8 cellular contexts compared by ENCODE assay signal in the genomic region with DNA sequence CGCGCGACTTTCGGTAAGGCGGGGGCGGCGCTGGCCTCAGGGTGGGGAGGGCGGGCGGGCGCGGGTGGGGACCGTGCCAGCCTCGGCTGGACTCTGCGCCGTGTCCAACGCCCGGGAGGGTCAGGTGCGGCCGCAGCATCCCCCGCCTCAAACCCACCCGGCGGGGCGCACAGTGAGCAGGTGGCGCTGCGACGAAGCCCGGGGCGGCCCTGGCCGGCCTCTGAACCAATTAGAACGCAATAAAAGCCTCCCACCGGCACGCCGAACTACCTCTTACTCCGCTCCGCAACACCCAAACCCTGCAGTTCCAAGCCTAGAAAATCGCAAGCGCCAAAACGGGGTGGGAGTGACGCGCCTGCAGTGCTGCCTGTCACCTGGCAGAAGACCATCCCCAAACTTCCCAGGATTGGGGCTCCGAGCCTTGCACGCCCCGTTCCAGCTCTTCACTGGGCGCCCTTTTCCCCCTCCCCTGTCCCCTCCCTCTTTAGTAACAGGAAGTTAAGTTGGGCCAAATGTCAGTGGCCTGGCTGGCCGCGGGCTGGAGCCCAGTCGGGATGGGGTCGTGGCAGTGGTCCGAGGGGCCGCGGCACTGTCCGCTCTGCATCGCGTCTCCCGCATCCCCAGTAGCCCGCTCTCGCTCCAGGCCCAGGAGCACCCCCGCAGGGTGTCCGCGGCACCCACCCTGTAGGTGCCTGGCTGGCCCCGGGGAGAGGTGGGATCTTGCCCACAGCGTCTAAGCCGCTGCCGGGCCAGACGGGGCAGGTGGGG. TPM values are rescaled to one million over a fixed set of nuclear protein-coding genes. Genes with fewer than 3 reads are reported as not detected.
DNase-seq lines count a peak whose midpoint lies in the region; ATAC-seq, FAIRE-seq and TF ChIP-seq lines count a peak whose summit lies in the region.

No MANE protein-coding gene starts in this region.

- H3K4me2 ChIP-seq in MM.1S (ENCODE audit: low read depth, low read length) = peak overlapping the region; percentile 73

- intact Hi-C loops in activated T-helper 2 cell treated with anti-CD3 and anti-CD28 coated beads, Interferon-gamma antibody, Interleukin-2, Interleukin-4, amounts not matched to agents 10 μg/mL and 5 μg/mL and 100 μg/mL, durations not matched to agents 14 hours and 24 hours and 36 hours (cut with micrococcal nuclease) = loop anchor here (1.0 to 5.0 kb wide), 6 partner anchors 39 to 125 kb away; no protein-coding TSS in a partner anchor
- intact Hi-C loops in ovary (cut with DNase I) = loop anchor here in 2 of 4 donors (10.0 kb wide), 2 partner anchors 114 to 124 kb away; no protein-coding TSS in a partner anchor

- H3K27ac Mint-ChIP-seq in activated T-helper 2 cell treated with anti-CD3 and anti-CD28 coated beads, Interferon-gamma antibody, Interleukin-2, Interleukin-4, amounts not matched to agents 10 μg/mL and 5 μg/mL and 100 μg/mL, durations not matched to agents 14 hours and 24 hours and 36 hours = peak overlapping the region; percentile 66

- peaks cover 58% of the 10 kb centered on the region for H3K4me1 Mint-ChIP-seq in activated T-helper 2 cell treated with anti-CD3 and anti-CD28 coated beads, Interferon-gamma antibody, Interleukin-2, Interleukin-4, amounts not matched to agents 10 μg/mL and 5 μg/mL and 100 μg/mL, durations not matched to agents 14 hours and 24 hours and 36 hours (ENCODE audit: low read depth)

- H3K9me2 ChIP-seq in MM.1S (replicated peaks; ENCODE audit: insufficient read depth, low read length) = no peaks in the 10 kb centered on the region

- H3K27ac ChIP-seq in MM.1S (ENCODE audit: low read length) = no peak overlapping the region
- peak overlapping the region; percentile 87 to 97 (median 91) for H3K27ac ChIP-seq in gastroesophageal sphincter
- H3K27ac ChIP-seq in ovary = peak overlapping the region; percentile 53 to 66

- no peaks in the 10 kb centered on the region for H3K9me3 Mint-ChIP-seq in activated T-helper 2 cell treated with anti-CD3 and anti-CD28 coated beads, Interferon-gamma antibody, Interleukin-2, Interleukin-4, amounts not matched to agents 10 μg/mL and 5 μg/mL and 100 μg/mL, durations not matched to agents 14 hours and 24 hours and 36 hours

- 0% methylated on average over 3 of the region's 65 CpGs; no CpG with 5 or more reads in 1 of the 2 donors for WGBS in gastroesophageal sphincter (ENCODE audit: low coverage in 1 of 2), 2 donors
- 16 to 18% (median 17%) methylated on average over 29 to 65 of the region's 65 CpGs for WGBS in ovary, 3 donors

- H3K9ac ChIP-seq in MM.1S (ENCODE audit: low read length) = peak overlapping the region; percentile 22; the same call in 1 of the 2 replicates

- H2AFZ ChIP-seq in MM.1S (ENCODE audit: low read length) = peak overlapping the region; percentile 42; the same call in 1 of the 2 replicates

- TF ChIP-seq POLR2A in H54 (IDR thresholded peaks at IDR 0.05; ENCODE audit: low read depth, low read length) = peak; percentile 14; the same call in 1 of the 2 replicates
- TF ChIP-seq POLR2A in gastroesophageal sphincter (IDR thresholded peaks at IDR 0.05) = peak; percentile 10 to 25
- no peak for TF ChIP-seq POLR2A in ovary (IDR thresholded peaks at IDR 0.05)

- no peak for FAIRE-seq in H54 (lab: Jason Lieb, UNC)
- FAIRE-seq in D721Med (lab: Jason Lieb, UNC) = no peak

- H3K4me1 ChIP-seq in MM.1S (ENCODE audit: low read length) (peaks cover 5% of the 10 kb centered on the region; the same call in 1 of the 2 replicates), gastroesophageal sphincter (peaks cover 0 to 51% (median 0%) of the 10 kb centered on the region in 3 donors), ovary (ENCODE audit: insufficient read depth) (peaks cover 4% of the 10 kb centered on the region)

- H3K4me3 ChIP-seq in MM.1S (ENCODE audit: low read length) (peak overlapping the region; percentile 56), gastroesophageal sphincter (peak overlapping the region; percentile 63 to 67), ovary (peak overlapping the region; percentile 72)

- peak; percentile 12 for ATAC-seq in gastroesophageal sphincter

- H3F3A ChIP-seq in MM.1S (ENCODE audit: insufficient read depth, low read length) = no peaks in the 10 kb centered on the region; the same call in 1 of the 2 replicates

- H3K27me3 Mint-ChIP-seq in activated T-helper 2 cell treated with anti-CD3 and anti-CD28 coated beads, Interferon-gamma antibody, Interleukin-2, Interleukin-4, amounts not matched to agents 10 μg/mL and 5 μg/mL and 100 μg/mL, durations not matched to agents 14 hours and 24 hours and 36 hours (ENCODE audit: low read depth) = no peaks in the 10 kb centered on the region

- H3K36me3 ChIP-seq in MM.1S (replicated peaks; ENCODE audit: insufficient read depth, low read length) (no peaks in the 10 kb centered on the region), gastroesophageal sphincter (no peaks in the 10 kb centered on the region), ovary (no peaks in the 10 kb centered on the region)

- H3K9me3 ChIP-seq in MM.1S (replicated peaks; ENCODE audit: insufficient read depth, low read length) (no peaks in the 10 kb centered on the region), gastroesophageal sphincter (no peaks in the 10 kb centered on the region), ovary (no peaks in the 10 kb centered on the region)

- peak overlapping the region; percentile 87 for H3K4me3 Mint-ChIP-seq in activated T-helper 2 cell treated with anti-CD3 and anti-CD28 coated beads, Interferon-gamma antibody, Interleukin-2, Interleukin-4, amounts not matched to agents 10 μg/mL and 5 μg/mL and 100 μg/mL, durations not matched to agents 14 hours and 24 hours and 36 hours (ENCODE audit: low read depth)

- H4K20me1 ChIP-seq in MM.1S (ENCODE audit: insufficient read depth, low read length) = no peaks in the 10 kb centered on the region

- H3K27me3 ChIP-seq in MM.1S (replicated peaks; ENCODE audit: insufficient read depth, low read length) = no peaks in the 10 kb centered on the region
- no peaks in the 10 kb centered on the region for H3K27me3 ChIP-seq in gastroesophageal sphincter
- H3K27me3 ChIP-seq in ovary = no peaks in the 10 kb centered on the region

- no peaks in the 10 kb centered on the region for H3K79me2 ChIP-seq in MM.1S (ENCODE audit: low read length)

- TF ChIP-seq EP300 in gastroesophageal sphincter (IDR thresholded peaks at IDR 0.05) = no peak
- no peak for TF ChIP-seq EP300 in ovary (IDR thresholded peaks at IDR 0.05)

- no peak for TF ChIP-seq CTCF in MM.1S (IDR thresholded peaks at IDR 0.05; ENCODE audit: low read length)
- TF ChIP-seq CTCF in gastroesophageal sphincter (IDR thresholded peaks at IDR 0.05) = no peak
- no peak for TF ChIP-seq CTCF in ovary (IDR thresholded peaks at IDR 0.05)
- TF ChIP-seq CTCF in D721Med (IDR thresholded peaks at IDR 0.05; ENCODE audit: insufficient read depth, missing control alignments) = no peak

- peaks cover 32% of the 10 kb centered on the region for H3K36me3 Mint-ChIP-seq in activated T-helper 2 cell treated with anti-CD3 and anti-CD28 coated beads, Interferon-gamma antibody, Interleukin-2, Interleukin-4, amounts not matched to agents 10 μg/mL and 5 μg/mL and 100 μg/mL, durations not matched to agents 14 hours and 24 hours and 36 hours (ENCODE audit: low read depth)

- DNase-seq in NCI-H1417 (lab: John Stamatoyannopoulos, UW) = peak in 2 of 3 experiments; percentile 80 to 87
- DNase-seq in NCI-H1417 treated with DMSO at 0.1 percent for 48 hours (lab: John Stamatoyannopoulos, UW) = no peak
- no peak for DNase-seq in H54 (ENCODE audit: insufficient read length, low spot score)
- no peak for DNase-seq in MM.1S
- peak; percentile 39 for DNase-seq in activated T-helper 2 cell treated with anti-CD3 and anti-CD28 coated beads, Interferon-gamma antibody, Interleukin-2, Interleukin-4, amounts not matched to agents 10 μg/mL and 5 μg/mL and 100 μg/mL, durations not matched to agents 14 hours and 24 hours and 36 hours (ENCODE audit: low spot score)
- peak in 4 of 5 donors; percentile 39 to 74 (median 46) for DNase-seq in ovary
- DNase-seq in D721Med (ENCODE audit: insufficient read length, low spot score) = no peak

RNA-seq across cellular contexts. Expression of a gene that starts 0.5 kb away (rescaled TPM):
- 736 TPM in 2 replicates for total RNA-seq in activated T-helper 2 cell treated with anti-CD3 and anti-CD28 coated beads, Interferon-gamma antibody, Interleukin-2, Interleukin-4, amounts not matched to agents 10 μg/mL and 5 μg/mL and 100 μg/mL, durations not matched to agents 14 hours and 24 hours and 36 hours
- total RNA-seq in gastroesophageal sphincter (100 to 1,000 TPM; 196 to 550 (median 237) TPM), ovary (10 to 100 TPM; 11.0 to 68.5 (median 32.5) TPM)
- polyA plus RNA-seq in ovary = 10 to 100 TPM; 10.7 to 73.6 TPM

Comparison
In these comparisons a context has a peak if more than half of its experiments do, and no peak if none do; other contexts are left out.
1. DNase-seq: peak in NCI-H1417 (2 of 3), activated T-helper 2 cell treated with anti-CD3 and anti-CD28 coated beads, Interferon-gamma antibody, Interleukin-2, Interleukin-4, amounts not matched to agents 10 μg/mL and 5 μg/mL and 100 μg/mL, durations not matched to agents 14 hours and 24 hours and 36 hours (single experiment) and ovary (4 of 5); none in NCI-H1417 treated with DMSO at 0.1 percent for 48 hours (single experiment), H54 (single experiment), MM.1S (single experiment) and D721Med (single experiment).
2. Peak in every context shown above with its lines, with median percentiles within 50 percentile points of each other: H3K4me3 ChIP-seq.